Comparison of ENCODE assay signal across 9 cellular contexts in genomic region chr9:127698985-127699670, GRCh38. TPM values are rescaled to one million over a fixed set of nuclear protein-coding genes. Genes with fewer than 3 reads are reported as not detected.
A peak's percentile ranks its signal among the peaks of the same experiment; 100 is the strongest.
DNase-seq lines count a peak whose midpoint lies in the region; FAIRE-seq and TF ChIP-seq lines count a peak whose summit lies in the region.
"Had no signal": no experiment of that assay in that cellular context is flagged by ENCODE, and none has a peak within 500 bp of the region (broad histone marks: within the 10 kb centered on the region; RNA-seq: fewer than 3 reads in every experiment).

No MANE protein-coding gene starts in this region.

- H4K20me1 ChIP-seq in DOHH2 (ENCODE audit: control insufficient read depth, insufficient read depth, low read depth, low read length) = no peaks in the 10 kb centered on the region
- H4K20me1 ChIP-seq in H1 (replicated peaks in 1 of 2; ENCODE audit: control insufficient read depth in 1 of 2, insufficient read depth in 2 of 2, low read length in 2 of 2) = no peaks in the 10 kb centered on the region

- H3K4me3 ChIP-seq in DOHH2 (ENCODE audit: low read length) (peak overlapping the region; percentile 67), H1 (ENCODE audit: extremely low read depth in 1 of 4, insufficient read depth in 2 of 4, low read depth in 3 of 4, low read length in 4 of 4) (peak overlapping the region; percentile 26 to 59 (median 44))

- no peak overlapping the region for H3K56ac ChIP-seq in H1 (replicated peaks; ENCODE audit: insufficient read length, low read depth, low read length)

- H4K8ac ChIP-seq in H1 (ENCODE audit: extremely low read depth, insufficient read depth, low read length) = peak overlapping the region; percentile 81; the same call in 1 of the 2 replicates

- H3F3A ChIP-seq in DOHH2 (ENCODE audit: control insufficient read depth, insufficient read depth) = no peaks in the 10 kb centered on the region

- H3K27ac ChIP-seq in DOHH2 (ENCODE audit: low read depth, low read length) (no peak overlapping the region), H1 (ENCODE audit: low read depth, low read length) (no peak overlapping the region)

- DNase-seq in HCEC 1CT (peak; percentile 11), NCI-H2227 (lab: John Stamatoyannopoulos, UW; ENCODE audit: unreplicated experiment) (peak; percentile 48), H1 (ENCODE audit: low read depth in 1 of 2, low spot score in 2 of 2) (peak; percentile 85 to 94), lung microvascular endothelial cell (ENCODE audit: low read depth in 2 of 2) (peak; percentile 97 to 98), A172 (ENCODE audit: low spot score) (no peak)
- peak; percentile 79 for DNase-seq in activated CD8-positive, alpha-beta memory T cell treated with anti-CD3 and anti-CD28 coated beads, Interleukin-2, amount 50 U/mL, for 24 hours (ENCODE audit: extremely low read depth)
- DNase-seq in stimulated activated CD4-positive, alpha-beta T cell treated with anti-CD3 and anti-CD28 coated beads, TNF-alpha, amount 100 ng/mL, for 1 hour (ENCODE audit: low read depth in 3 of 3, low spot score in 1 of 3) = peak; percentile 52 to 71 (median 62)

- H2AK5ac ChIP-seq in H1 (ENCODE audit: low read depth, low read length) = no peak overlapping the region

- no peak overlapping the region for H2BK5ac ChIP-seq in H1 (ENCODE audit: low read depth, low read length)

- TF ChIP-seq CTCF in DOHH2 (IDR thresholded peaks at IDR 0.05; ENCODE audit: low read depth, low read length, poor library complexity, severe bottlenecking) (no peak), H1 (IDR thresholded peaks at IDR 0.05; ENCODE audit: control extremely low read depth in 1 of 3, insufficient read depth in 1 of 3, low read depth in 1 of 3, low read length in 3 of 3) (no peak)

- peak overlapping the region; percentile 70; the same call in 1 of the 2 replicates for H2AFZ ChIP-seq in H1 (ENCODE audit: low read length)

- H3K18ac ChIP-seq in H1 (ENCODE audit: extremely low read depth, low read length) = no peak overlapping the region

- TF ChIP-seq RAD21 in H1 (IDR thresholded peaks at IDR 0.05 in 1 of 2, conservative IDR thresholded peaks at IDR 0.05 in 1 of 2; ENCODE audit: low read depth in 2 of 2, low read length in 2 of 2) = no peak

- H3K9ac ChIP-seq in H1 (replicated peaks in 1 of 4; ENCODE audit: extremely low read depth in 1 of 4, low read depth in 3 of 4, low read length in 3 of 4) = peak overlapping the region in 2 of 4 experiments; percentile 22 to 42; a peak in 3 of 7 replicates

- POLR2A ChIA-PET in H1 (lab: Charles Lee; ENCODE audit: partially characterized antibody) = interaction anchor here (0.9 to 2.0 kb wide), 5 partner anchors 9 to 120 kb away, joined by 3 to 9 read pairs (median 3); partner anchors contain the start of genes PTRH1 and TTC16

- H3K79me2 ChIP-seq in DOHH2 (ENCODE audit: control insufficient read depth, low read length) (no peaks in the 10 kb centered on the region), H1 (ENCODE audit: control insufficient read depth in 1 of 2, insufficient read depth in 2 of 2, low read length in 2 of 2) (no peaks in the 10 kb centered on the region)

- no peak overlapping the region for H2BK120ac ChIP-seq in H1 (replicated peaks; ENCODE audit: low read depth, low read length)

- peak overlapping the region; percentile 65 for H4K5ac ChIP-seq in H1 (ENCODE audit: insufficient read length, low read depth, low read length)

- TF ChIP-seq EP300 in H1 (IDR thresholded peaks at IDR 0.05; ENCODE audit: borderline replicate concordance in 1 of 2, low read depth in 2 of 2, low read length in 2 of 2) = no peak

- no peak overlapping the region for H2BK20ac ChIP-seq in H1 (ENCODE audit: low read length)

- H3K4me1 ChIP-seq in DOHH2 (ENCODE audit: control insufficient read depth, low read length) (peaks cover 6% of the 10 kb centered on the region), H1 (replicated peaks in 1 of 4; ENCODE audit: control insufficient read depth in 3 of 4, insufficient read depth in 4 of 4, low read length in 3 of 4) (no peaks in the 10 kb centered on the region)

- H3K79me1 ChIP-seq in H1 (ENCODE audit: low read depth, low read length) = no peaks in the 10 kb centered on the region

- no peaks in the 10 kb centered on the region for H3K36me3 ChIP-seq in DOHH2 (ENCODE audit: control insufficient read depth, low read length)
- H3K36me3 ChIP-seq in H1 (ENCODE audit: control insufficient read depth in 2 of 4, insufficient read depth in 4 of 4, low read length in 3 of 4) = no peaks in the 10 kb centered on the region; a peak in 1 of 8 replicates

- H3K23ac ChIP-seq in H1 (ENCODE audit: insufficient read length) = no peak overlapping the region

- H3K27me3 ChIP-seq in DOHH2 (ENCODE audit: control insufficient read depth, low read length) = no peaks in the 10 kb centered on the region
- H3K27me3 ChIP-seq in H1 (replicated peaks in 1 of 4; ENCODE audit: control insufficient read depth in 3 of 4, extremely low read depth in 1 of 4, insufficient read depth in 3 of 4, low read length in 3 of 4) = no peaks in the 10 kb centered on the region; a peak in 2 of 7 replicates

- no peak overlapping the region for H3K14ac ChIP-seq in H1 (ENCODE audit: insufficient read length)

- H3K4ac ChIP-seq in H1 (replicated peaks; ENCODE audit: insufficient read length, low read depth, low read length) = no peak overlapping the region

- peak in 1 of 2 experiments; percentile 68; a peak in 2 of 3 replicates for TF ChIP-seq POLR2A in H1 (IDR thresholded peaks at IDR 0.05; ENCODE audit: control extremely low read depth in 1 of 2, low read depth in 2 of 2, low read length in 2 of 2)

- no peak overlapping the region for H2BK15ac ChIP-seq in H1 (ENCODE audit: low read length)

- no peaks in the 10 kb centered on the region for H3K9me3 ChIP-seq in DOHH2 (ENCODE audit: control insufficient read depth, insufficient read depth, low read length)
- no peaks in the 10 kb centered on the region for H3K9me3 ChIP-seq in H1 (ENCODE audit: insufficient read depth in 2 of 2, low read depth in 1 of 2, low read length in 1 of 2)

- 18% methylated on average over 41 of the region's 41 CpGs; no CpG with 5 or more reads in 1 of the 2 experiments for WGBS in H1 (ENCODE audit: extremely low coverage in 1 of 2, insufficient coverage in 1 of 2, insufficient read length in 1 of 2, insufficient replicate concordance in 2 of 2, low coverage in 1 of 2, low lambda C conversion rate in 2 of 2, missing lambda C conversion rate in 1 of 2), 2 experiments

- CTCF ChIA-PET in H1 (lab: Charles Lee; ENCODE audit: partially characterized antibody) = interaction anchor here (1.0 kb wide), 1 partner anchor 199 kb away, joined by 3 read pairs; no protein-coding TSS in a partner anchor

- no peak overlapping the region for H2BK12ac ChIP-seq in H1 (ENCODE audit: low read depth, low read length)

- FAIRE-seq in H1 (lab: Jason Lieb, UNC) = peak; percentile 57

- H3K23me2 ChIP-seq in H1 (ENCODE audit: low read depth, low read length) = 0 out of 2 replicates have a peak, but pooled peaks cover 1% of the 10 kb centered on the region

- peak overlapping the region; percentile 65 for H3K4me2 ChIP-seq in DOHH2 (ENCODE audit: low read length)
- peak overlapping the region; percentile 55 to 62 for H3K4me2 ChIP-seq in H1 (ENCODE audit: insufficient read depth in 1 of 2, low read depth in 2 of 2, low read length in 2 of 2)

- no peak overlapping the region for H4K91ac ChIP-seq in H1 (replicated peaks; ENCODE audit: insufficient read length, low read length)

- no peaks in the 10 kb centered on the region for H3K9me2 ChIP-seq in DOHH2 (replicated peaks; ENCODE audit: control insufficient read depth, low read length)

RNA-seq across cellular contexts. Expression of gene CFAP157, which starts 7.7 kb away (rescaled TPM):
- not detected in 2 replicates for total RNA-seq in H1 (2021; fragmentation: NEBNext Ultra II Directional; extraction: Animal tissue kit (Norgen Biotek cat#: 25700))
- 0.05 TPM in 1 of 2 replicates, not detected in the other for polyA plus RNA-seq in H1 (2011; rRNA removed)
- 0.03 TPM for polyA plus RNA-seq in H1 (2011; cell fraction: cytosol; rRNA removed)
- polyA plus RNA-seq in H1 (2011; cell fraction: nucleus; rRNA removed) = 0.17 TPM
- 1.1 to 1.8 TPM (median 1.4 TPM) in 4 replicates for polyA plus RNA-seq in H1 (2012, experiment 1 of 2)
- polyA plus RNA-seq in H1 (2012, experiment 2 of 2) = 0.62 TPM
- polyA plus RNA-seq in H1 (2013, experiment 1 of 2) = 0.06 TPM
- polyA plus RNA-seq in H1 (2013, experiment 2 of 2) = 0.02 TPM
- 0.06 TPM in 1 of 2 replicates, not detected in the other for polyA minus RNA-seq in H1 (2011; rRNA and poly(A)+ RNA removed)
- not detected for polyA minus RNA-seq in H1 (2011; cell fraction: cytosol; rRNA and poly(A)+ RNA removed)
- not detected for polyA minus RNA-seq in H1 (2011; cell fraction: nucleus; rRNA and poly(A)+ RNA removed)
- not detected in 2 replicates for total RNA-seq in lung microvascular endothelial cell
- total RNA-seq in A172 (2014; rRNA removed; shearing (Covaris generic)) = not detected in 2 replicates
- total RNA-seq: activated CD8-positive, alpha-beta memory T cell treated with anti-CD3 and anti-CD28 coated beads for 36 hours had no signal

RNA-seq across cellular contexts. Expression of gene PTRH1, which starts 16.3 kb away (rescaled TPM):
- 11.1 and 11.2 TPM in 2 replicates for total RNA-seq in H1 (2021; fragmentation: NEBNext Ultra II Directional; extraction: Animal tissue kit (Norgen Biotek cat#: 25700))
- polyA plus RNA-seq in H1 (2011; rRNA removed) = 19.8 and 26.4 TPM in 2 replicates
- 19.3 TPM for polyA plus RNA-seq in H1 (2011; cell fraction: cytosol; rRNA removed)
- polyA plus RNA-seq in H1 (2011; cell fraction: nucleus; rRNA removed) = 15.4 TPM
- 4.3 to 12.8 TPM (median 10.2 TPM) in 4 replicates for polyA plus RNA-seq in H1 (2012, experiment 1 of 2)
- 9.6 TPM for polyA plus RNA-seq in H1 (2012, experiment 2 of 2)
- 5.9 TPM for polyA plus RNA-seq in H1 (2013, experiment 1 of 2)
- 6.8 TPM for polyA plus RNA-seq in H1 (2013, experiment 2 of 2)
- polyA minus RNA-seq in H1 (2011; rRNA and poly(A)+ RNA removed) = 1.8 and 3.4 TPM in 2 replicates
- 7.9 TPM for polyA minus RNA-seq in H1 (2011; cell fraction: cytosol; rRNA and poly(A)+ RNA removed)
- 8.3 TPM for polyA minus RNA-seq in H1 (2011; cell fraction: nucleus; rRNA and poly(A)+ RNA removed)
- 24.4 and 25.0 TPM in 2 replicates for total RNA-seq in lung microvascular endothelial cell
- total RNA-seq in A172 (2014; rRNA removed; shearing (Covaris generic)) = 43.8 and 55.8 TPM in 2 replicates

RNA-seq across cellular contexts. Expression of gene TTC16, which starts 16.8 kb away (rescaled TPM):
- not detected in 2 replicates for total RNA-seq in H1 (2021; fragmentation: NEBNext Ultra II Directional; extraction: Animal tissue kit (Norgen Biotek cat#: 25700))
- 0.03 TPM in 2 replicates for polyA plus RNA-seq in H1 (2011; rRNA removed)
- 0.03 TPM for polyA plus RNA-seq in H1 (2011; cell fraction: cytosol; rRNA removed)
- 0.11 TPM for polyA plus RNA-seq in H1 (2011; cell fraction: nucleus; rRNA removed)
- 0.08 TPM in 2 of 4 replicates, not detected in the others for polyA plus RNA-seq in H1 (2012, experiment 1 of 2)
- not detected for polyA plus RNA-seq in H1 (2012, experiment 2 of 2)
- polyA plus RNA-seq in H1 (2013, experiment 1 of 2) = 0.02 TPM
- polyA plus RNA-seq in H1 (2013, experiment 2 of 2) = 0.02 TPM
- polyA minus RNA-seq in H1 (2011; rRNA and poly(A)+ RNA removed) = 0.06 TPM in 1 of 2 replicates, not detected in the other
- polyA minus RNA-seq in H1 (2011; cell fraction: cytosol; rRNA and poly(A)+ RNA removed) = not detected
- polyA minus RNA-seq in H1 (2011; cell fraction: nucleus; rRNA and poly(A)+ RNA removed) = not detected
- not detected in 2 replicates for total RNA-seq in lung microvascular endothelial cell
- 0.05 and 0.07 TPM in 2 replicates for total RNA-seq in A172 (2014; rRNA removed; shearing (Covaris generic))

RNA-seq across cellular contexts. Expression of gene TOR2A, which starts 36.0 kb away (rescaled TPM):
- total RNA-seq in H1 (2021; fragmentation: NEBNext Ultra II Directional; extraction: Animal tissue kit (Norgen Biotek cat#: 25700)) = 18.4 and 18.7 TPM in 2 replicates
- polyA plus RNA-seq in H1 (2011; rRNA removed) = 24.9 and 34.2 TPM in 2 replicates
- 18.8 TPM for polyA plus RNA-seq in H1 (2011; cell fraction: cytosol; rRNA removed)
- 24.8 TPM for polyA plus RNA-seq in H1 (2011; cell fraction: nucleus; rRNA removed)
- polyA plus RNA-seq in H1 (2012, experiment 1 of 2) = 10.1 to 23.2 TPM (median 21.4 TPM) in 4 replicates
- 18.1 TPM for polyA plus RNA-seq in H1 (2012, experiment 2 of 2)
- polyA plus RNA-seq in H1 (2013, experiment 1 of 2) = 18.7 TPM
- 21.8 TPM for polyA plus RNA-seq in H1 (2013, experiment 2 of 2)
- polyA minus RNA-seq in H1 (2011; rRNA and poly(A)+ RNA removed) = 4.3 and 4.4 TPM in 2 replicates
- polyA minus RNA-seq in H1 (2011; cell fraction: cytosol; rRNA and poly(A)+ RNA removed) = 11.2 TPM
- 9.3 TPM for polyA minus RNA-seq in H1 (2011; cell fraction: nucleus; rRNA and poly(A)+ RNA removed)
- 4.8 TPM in 2 replicates for total RNA-seq in lung microvascular endothelial cell
- 12.7 and 16.3 TPM in 2 replicates for total RNA-seq in A172 (2014; rRNA removed; shearing (Covaris generic))
